In genomic region chr16:3364774-3365427, GRCh38 we compare ENCODE assay signal across 9 cellular contexts. TPM values are rescaled to one million over a fixed set of nuclear protein-coding genes. Genes with fewer than 3 reads are reported as not detected.
A peak's percentile ranks its signal among the peaks of the same experiment; 100 is the strongest.
DNase-seq lines count a peak whose midpoint lies in the region; ATAC-seq and TF ChIP-seq lines count a peak whose summit lies in the region.
"Had no signal": no experiment of that assay in that cellular context is flagged by ENCODE, and none has a peak within 500 bp of the region (broad histone marks: within the 10 kb centered on the region; RNA-seq: fewer than 3 reads in every experiment).

No MANE protein-coding gene starts in this region.

- peaks cover 17% of the 10 kb centered on the region for H3K9me3 Mint-ChIP-seq in activated T-helper 17 cell treated with anti-CD3 and anti-CD28 coated beads, Interleukin-2, amount 50 U/mL, for 72 hours

- H3K36me3 Mint-ChIP-seq in activated T-helper 17 cell treated with anti-CD3 and anti-CD28 coated beads, Interleukin-2, amount 50 U/mL, for 72 hours (ENCODE audit: low read depth): no peaks in the 10 kb centered on the region

- ATAC-seq in HG02759 (IDR thresholded peaks at IDR 0.05; ENCODE audit: unreplicated experiment): peak; percentile 70
- ATAC-seq in PC-3: peak; percentile 99
- peak; percentile 98 for ATAC-seq in activated T-helper 17 cell treated with anti-CD3 and anti-CD28 coated beads, Interleukin-2, amount 50 U/mL, for 72 hours (replicated peaks)

- H4K20me1 ChIP-seq in PC-3 (ENCODE audit: low read length) (no peaks in the 10 kb centered on the region), osteoblast (ENCODE audit: insufficient read depth, low read length) (no peaks in the 10 kb centered on the region)

- peaks cover 8% of the 10 kb centered on the region; the same call in 1 of the 2 replicates for H3K79me2 ChIP-seq in PC-3 (ENCODE audit: low read length)
- H3K79me2 ChIP-seq in osteoblast (ENCODE audit: insufficient read depth, low read length): no peaks in the 10 kb centered on the region

- H3K9ac ChIP-seq in PC-3 (ENCODE audit: low read length): peak overlapping the region; percentile 93

- no peak for TF ChIP-seq CTCF in PC-3 (conservative IDR thresholded peaks at IDR 0.05; ENCODE audit: low read depth, low read length)
- TF ChIP-seq CTCF in fibroblast of pulmonary artery (IDR thresholded peaks at IDR 0.05; ENCODE audit: low read length, missing control alignments): no peak
- TF ChIP-seq CTCF in osteoblast (IDR thresholded peaks at IDR 0.05; ENCODE audit: extremely low read depth, low read depth, low read length): no peak
- no peak for TF ChIP-seq CTCF in suprapubic skin (IDR thresholded peaks at IDR 0.05)

- H3K4me3 Mint-ChIP-seq in activated T-helper 17 cell treated with anti-CD3 and anti-CD28 coated beads, Interleukin-2, amount 50 U/mL, for 72 hours: peak overlapping the region; percentile 81

- H3K27me3 ChIP-seq in PC-3 (ENCODE audit: low read length) (0 out of 2 replicates have a peak, but pooled peaks cover 4% of the 10 kb centered on the region), osteoblast (ENCODE audit: insufficient read depth, low read length) (peaks cover 3% of the 10 kb centered on the region), suprapubic skin (peaks cover 11% of the 10 kb centered on the region)

- no peaks in the 10 kb centered on the region for H3F3A ChIP-seq in PC-3 (ENCODE audit: low read length, unreplicated experiment)

- peak overlapping the region; percentile 87 for H3K27ac ChIP-seq in PC-3 (ENCODE audit: low read length)
- H3K27ac ChIP-seq in osteoblast (ENCODE audit: low read depth, low read length): peak overlapping the region; percentile 97
- H3K27ac ChIP-seq in suprapubic skin: peak overlapping the region; percentile 32
- H3K27ac ChIP-seq: VCaP had no signal

- H3K4me1 ChIP-seq in PC-3 (ENCODE audit: insufficient read depth, low read length): peaks cover 8% of the 10 kb centered on the region; the same call in 1 of the 2 replicates
- peaks cover 4% of the 10 kb centered on the region for H3K4me1 ChIP-seq in osteoblast (ENCODE audit: insufficient read depth, low read length)
- no peaks in the 10 kb centered on the region for H3K4me1 ChIP-seq in suprapubic skin

- no peaks in the 10 kb centered on the region for H3K36me3 ChIP-seq in PC-3 (ENCODE audit: low read depth, low read length)
- no peaks in the 10 kb centered on the region for H3K36me3 ChIP-seq in osteoblast (ENCODE audit: insufficient read depth, low read length)
- H3K36me3 ChIP-seq in suprapubic skin: no peaks in the 10 kb centered on the region

- POLR2A ChIA-PET in PC-3 (lab: Charles Lee; ENCODE audit: unreplicated experiment): interaction anchor here (0.6 kb wide), 2 partner anchors 37 to 100 kb away, joined by 3 to 7 read pairs; no protein-coding TSS in a partner anchor

- H3K9me3 ChIP-seq in PC-3 (ENCODE audit: low read length) (no peaks in the 10 kb centered on the region), osteoblast (ENCODE audit: low read depth, low read length) (no peaks in the 10 kb centered on the region), suprapubic skin (peaks cover 6% of the 10 kb centered on the region)

- H2AFZ ChIP-seq in PC-3 (ENCODE audit: low read length) (peak overlapping the region; percentile 92), osteoblast (ENCODE audit: low read length) (peak overlapping the region; percentile 95)

- no peak for TF ChIP-seq POLR2A in suprapubic skin (IDR thresholded peaks at IDR 0.05)

- H3K4me1 Mint-ChIP-seq in activated T-helper 17 cell treated with anti-CD3 and anti-CD28 coated beads, Interleukin-2, amount 50 U/mL, for 72 hours: no peaks in the 10 kb centered on the region

- H3K4me2 ChIP-seq in PC-3 (ENCODE audit: low read length): peak overlapping the region; percentile 95
- peak overlapping the region; percentile 88 for H3K4me2 ChIP-seq in osteoblast (ENCODE audit: insufficient read depth, low read length)

- peaks cover 14% of the 10 kb centered on the region for H3K27me3 Mint-ChIP-seq in activated T-helper 17 cell treated with anti-CD3 and anti-CD28 coated beads, Interleukin-2, amount 50 U/mL, for 72 hours

- TF ChIP-seq EP300 in suprapubic skin (IDR thresholded peaks at IDR 0.05): no peak

- CTCF ChIA-PET in PC-3 (lab: Charles Lee): no interaction called here

- intact Hi-C loops in PC-3 (cut with micrococcal nuclease): no loop called here

- 24% methylated on average over 33 of the region's 42 CpGs for WGBS in suprapubic skin

- peak; percentile 86 for DNase-seq in DMS53 treated with DMSO at 0.1 percent for 48 hours (lab: John Stamatoyannopoulos, UW; ENCODE audit: unreplicated experiment)
- peak; percentile 90 for DNase-seq in PC-3
- DNase-seq in fibroblast of pulmonary artery (ENCODE audit: low read depth): peak; percentile 94
- DNase-seq in osteoblast (ENCODE audit: insufficient read length, low spot score, missing footprints): peak; percentile 96
- peak; percentile 66 to 81 for DNase-seq in suprapubic skin (ENCODE audit: low spot score in 2 of 2)
- no peak for DNase-seq in NCI-H345 treated with DMSO at 0.1 percent for 48 hours (lab: John Stamatoyannopoulos, UW; ENCODE audit: unreplicated experiment)

- H3K9me2 ChIP-seq in PC-3 (replicated peaks; ENCODE audit: low read length): no peaks in the 10 kb centered on the region

- H3K4me3 ChIP-seq in PC-3 (ENCODE audit: low read length) (peak overlapping the region; percentile 80), fibroblast of pulmonary artery (replicated peaks; ENCODE audit: low read depth, low read length) (peak overlapping the region; percentile 69), osteoblast (ENCODE audit: insufficient read depth, low read length) (peak overlapping the region; percentile 87), suprapubic skin (peak overlapping the region; percentile 33)

- peak overlapping the region; percentile 81 for H3K27ac Mint-ChIP-seq in activated T-helper 17 cell treated with anti-CD3 and anti-CD28 coated beads, Interleukin-2, amount 50 U/mL, for 72 hours

- BruUV-seq in PC-3 (replicated peaks; lab: Mats Ljungman, UMichigan): no TSS peak

RNA-seq across cellular contexts. Expression of gene OR2C1, which starts 9.2 kb away (rescaled TPM):
- not detected in 2 replicates for total RNA-seq in PC-3 (2014; rRNA removed)
- total RNA-seq in activated T-helper 17 cell treated with anti-CD3 and anti-CD28 coated beads, Interleukin-2, amount 50 U/mL, for 72 hours: not detected
- 0.29 TPM in 1 of 2 replicates, not detected in the other for total RNA-seq in osteoblast
- total RNA-seq in suprapubic skin: under 1 TPM in 1 of 4 donors, not detected in 3; 0.34 TPM

RNA-seq across cellular contexts. Expression of gene ZSCAN32, which starts 35.9 kb away (rescaled TPM):
- total RNA-seq in PC-3 (2014; rRNA removed): 5.9 and 7.5 TPM in 2 replicates
- 10 to 100 TPM in 1 of 2 donors, 1 to 10 TPM in 1; 8.4 to 10.5 TPM for total RNA-seq in activated T-helper 17 cell treated with anti-CD3 and anti-CD28 coated beads, Interleukin-2, amount 50 U/mL, for 72 hours
- 13.6 and 14.8 TPM in 2 replicates for total RNA-seq in osteoblast
- total RNA-seq in suprapubic skin: 10 to 100 TPM in 3 of 4 donors, 1 to 10 TPM in 1; 9.7 to 20.9 (median 11.9) TPM

RNA-seq across cellular contexts. Expression of gene ZNF174, which starts 36.1 kb away (rescaled TPM):
- total RNA-seq in PC-3 (2014; rRNA removed) (9.5 and 11.3 TPM in 2 replicates), osteoblast (9.7 and 11.2 TPM in 2 replicates), suprapubic skin (10 to 100 TPM in 1 of 4 donors, 1 to 10 TPM in 3; 8.4 to 14.9 (median 9.7) TPM)
- total RNA-seq in activated T-helper 17 cell treated with anti-CD3 and anti-CD28 coated beads, Interleukin-2, amount 50 U/mL, for 72 hours: 1 to 10 TPM; 5.8 to 8.4 TPM

RNA-seq across cellular contexts. Expression of gene ZNF75A, which starts 59.6 kb away (rescaled TPM):
- total RNA-seq in PC-3 (2014; rRNA removed) (15.9 and 20.1 TPM in 2 replicates), osteoblast (21.8 and 26.1 TPM in 2 replicates), suprapubic skin (10 to 100 TPM; 13.8 to 40.4 (median 19.1) TPM)
- total RNA-seq in activated T-helper 17 cell treated with anti-CD3 and anti-CD28 coated beads, Interleukin-2, amount 50 U/mL, for 72 hours: 10 to 100 TPM; 19.4 to 26.9 TPM

RNA-seq across cellular contexts. Expression of gene TIGD7, which starts 59.7 kb away (rescaled TPM):
- total RNA-seq in PC-3 (2014; rRNA removed) (4.4 and 5.5 TPM in 2 replicates), osteoblast (3.8 and 6.5 TPM in 2 replicates), suprapubic skin (1 to 10 TPM; 1.9 to 4.3 (median 2.1) TPM)
- total RNA-seq in activated T-helper 17 cell treated with anti-CD3 and anti-CD28 coated beads, Interleukin-2, amount 50 U/mL, for 72 hours: 1 to 10 TPM; 2.3 to 4.0 TPM

Comparison
In these comparisons a context has a peak if more than half of its experiments do, and no peak if none do; other contexts are left out.
1. H3K27ac ChIP-seq: peak in every context shown above with its lines; median percentile 97 in osteoblast; 87 in PC-3; 32 in suprapubic skin.
2. H3K4me3 ChIP-seq: peak in every context shown above with its lines; median percentile 87 in osteoblast; 80 in PC-3; 69 in fibroblast of pulmonary artery; 33 in suprapubic skin.